14 cellular contexts compared by ENCODE assay signal in genomic region chr10:131822013-131822693, GRCh38.
"Had no signal": no experiment of that assay in that cellular context is flagged by ENCODE, and none has a peak within 500 bp of the region (broad histone marks: within the 10 kb centered on the region; RNA-seq: fewer than 3 reads in every experiment).

No MANE protein-coding gene starts in this region.

- H3K27ac ChIP-seq: cardiac muscle cell, esophagus squamous epithelium, neural progenitor cell, parathyroid adenoma had no signal

- H3K27me3 ChIP-seq: neural progenitor cell had no signal

- H3K9me3 ChIP-seq: esophagus squamous epithelium had no signal

- H3K36me3 Mint-ChIP-seq: neural progenitor cell had no signal

- H3K4me1 ChIP-seq: esophagus squamous epithelium, parathyroid adenoma had no signal

- H3K27ac Mint-ChIP-seq: neural progenitor cell had no signal

- H3K4me3 ChIP-seq: cardiac muscle cell, esophagus squamous epithelium, neural progenitor cell had no signal

- H3K4me3 Mint-ChIP-seq: neural progenitor cell had no signal

- DNase-seq: activated CD4-positive, alpha-beta T cell treated with anti-CD3 and anti-CD28 coated beads, Interleukin-2, amount 50 U/mL, for 4 hours; activated naive CD4-positive, alpha-beta T cell treated with anti-CD3 and anti-CD28 coated beads, Interleukin-2, amount 50 U/mL, for 16 hours; activated T-cell treated with anti-CD3 and anti-CD28 coated beads, Interleukin-2, amount 50 U/mL, for 1 hour; effector CD4-positive, alpha-beta T cell; esophagus squamous epithelium; stimulated activated CD4-positive, alpha-beta T cell treated with anti-CD3 and anti-CD28 coated beads, Interleukin-15, amount 100 ng/mL, for 24 hours; stimulated activated CD4-positive, alpha-beta T cell treated with anti-CD3 and anti-CD28 coated beads, Interleukin-4, amount 100 ng/mL, for 1 hour; stimulated activated naive CD4-positive, alpha-beta T cell treated with Interleukin-2 at 50 U/mL for 16 hours; SW 1271; trophoblast cell had no signal

- H3K36me3 ChIP-seq: cardiac muscle cell, esophagus squamous epithelium, neural progenitor cell had no signal

- ATAC-seq: activated CD4-positive, CD25-positive, alpha-beta regulatory T cell treated with anti-CD3 and anti-CD28 coated beads, Interleukin-2, amount 50 U/mL, for 24 hours had no signal
